ENCODE assay signal across 20 cellular contexts in the genomic region with DNA sequence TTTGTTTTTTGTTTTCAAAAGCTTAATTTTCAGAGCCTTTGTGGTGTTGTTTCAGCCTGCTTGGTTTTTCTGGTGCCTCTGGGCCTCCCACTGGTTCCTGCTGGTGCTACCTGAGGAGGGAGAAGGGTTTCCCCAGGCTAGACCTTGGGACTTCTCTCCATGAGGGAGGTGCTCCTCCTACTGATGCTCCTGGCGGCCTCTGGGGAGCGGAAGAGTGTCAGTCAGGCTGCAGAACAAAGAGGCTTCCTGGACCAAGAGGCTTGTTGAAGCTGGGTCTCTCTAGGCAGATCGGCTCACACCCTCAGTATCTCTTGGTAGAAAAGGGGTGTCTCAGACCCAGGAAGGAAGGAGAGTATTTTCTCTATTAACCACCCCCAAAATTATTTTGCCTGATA. TPM values are rescaled to one million over a fixed set of nuclear protein-coding genes. Genes with fewer than 3 reads are reported as not detected.
DNase-seq lines count a peak whose midpoint lies in the region; ATAC-seq and TF ChIP-seq lines count a peak whose summit lies in the region.
"Had no signal": no experiment of that assay in that cellular context is flagged by ENCODE, and none has a peak within 500 bp of the region (broad histone marks: within the 10 kb centered on the region; RNA-seq: fewer than 3 reads in every experiment).

No MANE protein-coding gene starts in this region.

- no peaks in the 10 kb centered on the region for H3K79me2 ChIP-seq in HCT116 (ENCODE audit: insufficient read depth, low read length)

- CTCF ChIA-PET in HCT116 (lab: Charles Lee) = no interaction called here
- CTCF ChIA-PET in WTC11 (lab: Charles Lee) = interaction anchor here (1.1 to 1.2 kb wide), 2 partner anchors 148 to 254 kb away, joined by 3 read pairs; no protein-coding TSS in a partner anchor

- no peaks in the 10 kb centered on the region for H3K36me3 ChIP-seq in HCT116 (ENCODE audit: control insufficient read depth in 1 of 2, insufficient read depth in 2 of 2, low read length in 2 of 2)
- H3K36me3 ChIP-seq: BE2C had no signal

- H3K27me3 ChIP-seq in HCT116 (ENCODE audit: insufficient read depth, low read length) = no peaks in the 10 kb centered on the region
- H3K27me3 ChIP-seq: BE2C, body of pancreas had no signal

- no peaks in the 10 kb centered on the region for H3K9me3 ChIP-seq in HCT116 (ENCODE audit: control insufficient read depth in 1 of 2, insufficient read depth in 1 of 2, low read depth in 1 of 2, low read length in 2 of 2)
- H3K9me3 ChIP-seq: BE2C, body of pancreas, mucosa of descending colon had no signal

- H3K4me1 Mint-ChIP-seq in WTC11 = peaks cover 5% of the 10 kb centered on the region; the same call in 1 of the 2 replicates
- H3K4me1 Mint-ChIP-seq in CD14-positive monocyte = peaks cover 39% of the 10 kb centered on the region
- H3K4me1 Mint-ChIP-seq in progenitor cell of endocrine pancreas (ENCODE audit: low read depth) = peaks cover 9% of the 10 kb centered on the region

- H3K9me3 Mint-ChIP-seq in WTC11 (peaks cover 8% of the 10 kb centered on the region), CD14-positive monocyte (peaks cover 0 to 16% (median 3%) of the 10 kb centered on the region in 7 donors), progenitor cell of endocrine pancreas (ENCODE audit: low read depth) (no peaks in the 10 kb centered on the region)

- H3K27me3 Mint-ChIP-seq in WTC11 (ENCODE audit: low read depth) = no peaks in the 10 kb centered on the region
- H3K27me3 Mint-ChIP-seq in CD14-positive monocyte (ENCODE audit: low read depth in 3 of 3) = peaks cover 5 to 22% (median 11%) of the 10 kb centered on the region in 3 donors
- peaks cover 2% of the 10 kb centered on the region for H3K27me3 Mint-ChIP-seq in progenitor cell of endocrine pancreas
- H3K27me3 Mint-ChIP-seq: activated T-helper 17 cell treated with anti-CD3 and anti-CD28 coated beads, Interleukin-2, amount 50 U/mL, for 72 hours had no signal

- DNase-seq in AG10803 (ENCODE audit: low read depth) (peak; percentile 21), HCT116 (ENCODE audit: low read depth, low spot score) (peak; percentile 12), WTC11 (ENCODE audit: low spot score) (peak; percentile 45), kidney tubule cell (ENCODE audit: low spot score) (peak; percentile 13), CD14-positive monocyte (ENCODE audit: low spot score) (no peak), NCI-H82 treated with DMSO at 0.1 percent for 48 hours (lab: John Stamatoyannopoulos, UW; ENCODE audit: unreplicated experiment) (no peak), progenitor cell of endocrine pancreas (ENCODE audit: low spot score, unreplicated experiment) (no peak)
- no peak for DNase-seq in activated naive CD4-positive, alpha-beta T cell (lab: John Stamatoyannopoulos, UW)
- DNase-seq: activated CD4-positive, alpha-beta T cell treated with anti-CD3 and anti-CD28 coated beads, Interleukin-2, amount 50 U/mL, for 48 hours; BE2C; body of pancreas; effector CD4-positive, alpha-beta T cell; KG1; mucosa of descending colon; NCI-H1436; NCI-H510A treated with DMSO at 0.1 percent for 48 hours had no signal

- intact Hi-C loops in HCT116 (cut with micrococcal nuclease) (no loop called here), CD14-positive monocyte (cut with micrococcal nuclease) (loop anchor here in 1 of 2 donors (1.0 to 10.0 kb wide), 3 partner anchors 35 to 182 kb away; a partner anchor contains a TSS)

- TF ChIP-seq CTCF in AG10803 (conservative IDR thresholded peaks at IDR 0.05; ENCODE audit: low read length) (peak; percentile 9; the same call in 1 of the 2 replicates), HCT116 (IDR thresholded peaks at IDR 0.05 in 2 of 3, conservative IDR thresholded peaks at IDR 0.05 in 1 of 3; ENCODE audit: borderline replicate concordance in 1 of 3, insufficient read depth in 1 of 3, low read depth in 2 of 3, low read length in 2 of 3) (peak; percentile 9 to 36 (median 21); a peak in 3 of 6 replicates), WTC11 (IDR thresholded peaks at IDR 0.05) (no peak), CD14-positive monocyte (IDR thresholded peaks at IDR 0.05) (no peak), progenitor cell of endocrine pancreas (IDR thresholded peaks at IDR 0.05; ENCODE audit: unreplicated experiment) (no peak)

- POLR2A ChIA-PET in HCT116 (lab: Charles Lee) = no interaction called here
- POLR2A ChIA-PET in WTC11 (lab: Charles Lee) = no interaction called here

- TF ChIP-seq RAD21 in HCT116 (IDR thresholded peaks at IDR 0.05; ENCODE audit: low read depth) = peak; percentile 52

- H3K4me1 ChIP-seq in HCT116 (ENCODE audit: control insufficient read depth in 1 of 2, insufficient read depth in 2 of 2, low read length in 2 of 2) = no peaks in the 10 kb centered on the region; a peak in 2 of 4 replicates
- H3K4me1 ChIP-seq: BE2C had no signal

- H3K4me2 ChIP-seq in HCT116 (ENCODE audit: low read length) = no peak overlapping the region

- H3K36me3 Mint-ChIP-seq in WTC11 (no peaks in the 10 kb centered on the region), CD14-positive monocyte (peaks cover 14% of the 10 kb centered on the region in 2 donors), progenitor cell of endocrine pancreas (ENCODE audit: insufficient read depth) (no peaks in the 10 kb centered on the region)

- TF ChIP-seq POLR2A in HCT116 (IDR thresholded peaks at IDR 0.05; ENCODE audit: borderline replicate concordance, extremely low read depth, insufficient read depth, insufficient read length) = no peak

- no peaks in the 10 kb centered on the region for H3K9me2 ChIP-seq in HCT116 (ENCODE audit: insufficient read depth)

- no peaks in the 10 kb centered on the region for H4K20me1 ChIP-seq in HCT116 (ENCODE audit: insufficient read depth)

- ATAC-seq in HCT116 (peak; percentile 96), WTC11 (peak; percentile 97)
- ATAC-seq: body of pancreas, mucosa of descending colon had no signal

- H3K4me3 ChIP-seq in AG10803 (ENCODE audit: low read length) (no peak overlapping the region), HCT116 (replicated peaks in 1 of 2; ENCODE audit: low read depth in 1 of 2, low read length in 2 of 2) (no peak overlapping the region)
- H3K4me3 ChIP-seq: body of pancreas, mucosa of descending colon had no signal

- H3K4me3 Mint-ChIP-seq in WTC11 (no peak overlapping the region), CD14-positive monocyte (peak overlapping the region in 1 of 2 donors; percentile 13), progenitor cell of endocrine pancreas (ENCODE audit: low read depth) (no peak overlapping the region)
- H3K4me3 Mint-ChIP-seq: activated T-helper 17 cell treated with anti-CD3 and anti-CD28 coated beads, Interleukin-2, amount 50 U/mL, for 72 hours; T-helper 2 cell treated with Interferon-gamma antibody and Interleukin-4, amounts not matched to agents 5 μg/mL and 100 μg/mL, for 36 hours had no signal

- H2AFZ ChIP-seq in HCT116 (ENCODE audit: low read depth, low read length, poor library complexity, severe bottlenecking) = peak overlapping the region; percentile 45

- H3K27ac Mint-ChIP-seq in WTC11 = no peak overlapping the region
- H3K27ac Mint-ChIP-seq in CD14-positive monocyte = peak overlapping the region in 2 of 7 donors; percentile 15 to 68
- no peak overlapping the region for H3K27ac Mint-ChIP-seq in progenitor cell of endocrine pancreas
- H3K27ac Mint-ChIP-seq: T-helper 2 cell treated with Interferon-gamma antibody and Interleukin-4, amounts not matched to agents 5 μg/mL and 100 μg/mL, for 36 hours had no signal

- no peak overlapping the region for H3K9ac ChIP-seq in HCT116 (ENCODE audit: low read length)

- no TSS peak for BruUV-seq in HCT116 (replicated peaks; lab: Mats Ljungman, UMichigan)

- RAD21 ChIA-PET in HCT116 (lab: Charles Lee; ENCODE audit: low non-redundant PET in 1 of 2, low total read pairs in 2 of 2, uncharacterized antibody in 2 of 2, unreplicated experiment in 2 of 2) = no interaction called here

- no peak overlapping the region for H3K27ac ChIP-seq in HCT116 (ENCODE audit: low read depth, low read length)
- H3K27ac ChIP-seq: body of pancreas had no signal

TF ChIP-seq in HCT116, 20 proteins besides CTCF, POLR2A, EP300 and RAD21:
- TF ChIP-seq YY1 (IDR thresholded peaks at IDR 0.05; ENCODE audit: extremely low read depth, insufficient replicate concordance, low read depth, low read length) = no peak
- TF ChIP-seq, protein P1, sequence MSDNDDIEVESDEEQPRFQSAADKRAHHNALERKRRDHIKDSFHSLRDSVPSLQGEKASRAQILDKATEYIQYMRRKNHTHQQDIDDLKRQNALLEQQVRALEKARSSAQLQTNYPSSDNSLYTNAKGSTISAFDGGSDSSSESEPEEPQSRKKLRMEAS (IDR thresholded peaks at IDR 0.05) = no peak

TF ChIP-seq in WTC11, 78 proteins besides CTCF, POLR2A, EP300 and RAD21:
- TF ChIP-seq FOXP1 (CRISPR knock-in tag; IDR thresholded peaks at IDR 0.05; ENCODE audit: borderline replicate concordance) (no peak), ZNF263 (CRISPR knock-in tag; IDR thresholded peaks at IDR 0.05; ENCODE audit: low read depth) (peak; percentile 69; the same call in 1 of the 2 replicates), ZNF423 (CRISPR knock-in tag; IDR thresholded peaks at IDR 0.05) (peak; percentile 23; the same call in 1 of the 2 replicates), GABPB1 (CRISPR knock-in tag; IDR thresholded peaks at IDR 0.05) (no peak)

RNA-seq across cellular contexts. Expression of a gene that starts 32.2 kb away (rescaled TPM):
- not detected for total RNA-seq in HCT116 (2021; ENCODE audit: unreplicated experiment)
- not detected in 2 replicates for polyA plus RNA-seq in HCT116 (2012)
- total RNA-seq in WTC11 (2021) = 0.16 to 0.28 TPM (median 0.21 TPM) in 3 replicates
- not detected for polyA plus RNA-seq in CD14-positive monocyte
- not detected in 2 replicates for total RNA-seq in progenitor cell of endocrine pancreas
- total RNA-seq: body of pancreas, mucosa of descending colon, renal cortical epithelial cell, ureter had no signal

RNA-seq across cellular contexts. Expression of a gene that starts 55.4 kb away (rescaled TPM):
- 0.12 TPM for total RNA-seq in HCT116 (2021; ENCODE audit: unreplicated experiment)
- polyA plus RNA-seq in HCT116 (2012) = 0.16 and 0.29 TPM in 2 replicates
- total RNA-seq in WTC11 (2021) = 1.1 to 1.7 TPM (median 1.6 TPM) in 3 replicates
- not detected for polyA plus RNA-seq in CD14-positive monocyte
- total RNA-seq in progenitor cell of endocrine pancreas = 0.65 and 1.3 TPM in 2 replicates
- total RNA-seq: activated T-helper 17 cell treated with anti-CD3 and anti-CD28 coated beads, Interleukin-2, amount 50 U/mL, for 72 hours; body of pancreas had no signal

Comparison
In these comparisons a context has a peak if more than half of its experiments do, and no peak if none do; other contexts are left out.
1. DNase-seq: peak in AG10803 (single experiment), HCT116 (single experiment), WTC11 (single experiment) and kidney tubule cell (single experiment); none in CD14-positive monocyte (single experiment), NCI-H82 treated with DMSO at 0.1 percent for 48 hours (single experiment), activated naive CD4-positive, alpha-beta T cell (0 of 4) and progenitor cell of endocrine pancreas (single experiment).
2. CTCF ChIP-seq: peak in AG10803 (single experiment) and HCT116 (3 of 3); none in WTC11 (single experiment), CD14-positive monocyte (single experiment) and progenitor cell of endocrine pancreas (single experiment).